In the genomic region with DNA sequence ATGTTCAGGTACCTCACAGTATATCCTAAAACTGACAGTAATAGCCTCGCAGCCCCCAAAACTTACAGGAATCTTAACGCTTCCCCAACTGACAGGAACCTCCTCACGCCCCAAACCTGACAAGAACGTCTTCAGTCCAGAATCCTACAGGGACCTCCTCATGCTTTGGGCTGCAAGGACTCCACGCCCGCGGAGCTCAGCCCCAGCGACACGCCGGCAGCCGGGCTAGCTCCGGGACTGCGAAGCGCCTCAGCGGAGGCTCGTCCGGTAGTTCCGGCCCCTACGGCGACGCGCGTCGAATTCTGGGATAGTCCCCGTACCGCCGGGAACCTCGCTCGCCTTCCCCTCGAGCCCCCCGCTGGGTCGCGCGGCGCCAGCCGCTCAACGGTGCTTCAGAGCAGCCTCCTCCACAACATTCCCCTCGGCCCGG, we compare ENCODE assay signal across 8 cellular contexts. TPM values are rescaled to one million over a fixed set of nuclear protein-coding genes. Genes with fewer than 3 reads are reported as not detected.
A peak's percentile ranks its signal among the peaks of the same experiment; 100 is the strongest.
DNase-seq lines count a peak whose midpoint lies in the region; ATAC-seq and TF ChIP-seq lines count a peak whose summit lies in the region.

No MANE protein-coding gene starts in this region.

- POLR2A ChIA-PET in HEK293 (lab: Yijun Ruan, JAX), result interaction anchor here (1.0 to 3.6 kb wide), 7 partner anchors 12 to 396 kb away, joined by 3 to 36 read pairs (median 6); partner anchors contain the start of genes FAM120C, TSR2 and WNK3

- H3K4ac ChIP-seq in trophoblast cell (ENCODE audit: low read depth, low read length), result peak overlapping the region; percentile 98

- H3K4me2 ChIP-seq in trophoblast cell (ENCODE audit: low read length), result peak overlapping the region; percentile 97

- H3K27me3 ChIP-seq in trophoblast cell (ENCODE audit: insufficient read depth, low read length), result no peaks in the 10 kb centered on the region

- peak overlapping the region; percentile 92 for H3K18ac ChIP-seq in trophoblast cell (ENCODE audit: low read length)

- H3K4me3 ChIP-seq in HEK293 (ENCODE audit: low read depth, low read length) (peak overlapping the region; percentile 74), trophoblast cell (ENCODE audit: low read depth, low read length) (peak overlapping the region; percentile 87)

- H3K4me1 ChIP-seq in HEK293 (ENCODE audit: control insufficient read depth, insufficient read depth, low read length) (no peaks in the 10 kb centered on the region), trophoblast cell (ENCODE audit: control insufficient read depth in 1 of 2, insufficient read depth in 2 of 2, low read length in 2 of 2) (peaks cover 2 to 3% of the 10 kb centered on the region in 2 experiments)

- peak overlapping the region; percentile 69 for H2AK5ac ChIP-seq in trophoblast cell (ENCODE audit: low read length)

- peak overlapping the region; percentile 98 for H2BK120ac ChIP-seq in trophoblast cell (ENCODE audit: insufficient read depth, low read length, poor library complexity)

- H2AFZ ChIP-seq in trophoblast cell (ENCODE audit: insufficient read depth, low read length, poor library complexity), result peak overlapping the region; percentile 100

- H3K14ac ChIP-seq in trophoblast cell (ENCODE audit: low read length), result peak overlapping the region; percentile 96

- H3K9me3 ChIP-seq in HEK293 (ENCODE audit: control insufficient read depth, insufficient read depth, low read depth, low read length) (no peaks in the 10 kb centered on the region; the same call in 1 of the 2 replicates), trophoblast cell (ENCODE audit: insufficient read depth, low read depth, low read length) (no peaks in the 10 kb centered on the region)

- peaks cover 10% of the 10 kb centered on the region for H3K79me1 ChIP-seq in trophoblast cell (ENCODE audit: low read length)

- H3K9ac ChIP-seq in trophoblast cell (ENCODE audit: low read length), result peak overlapping the region; percentile 97

- intact Hi-C loops in Right ventricle myocardium superior (cut with DNase I), result loop anchor here (10.0 kb wide), 1 partner anchor 141 kb away; the partner anchor contains the start of gene FAM120C

- no peak for TF ChIP-seq CTCF in HEK293 (tag by site-specific recombination; IDR thresholded peaks at IDR 0.05)

- peak overlapping the region; percentile 49 for H2BK12ac ChIP-seq in trophoblast cell (ENCODE audit: low read length)

- peak overlapping the region; percentile 96 for H4K12ac ChIP-seq in trophoblast cell (ENCODE audit: low read depth, low read length)

- H3K79me2 ChIP-seq in trophoblast cell (ENCODE audit: control insufficient read depth, insufficient read depth, low read length, poor library complexity), result peaks cover 6% of the 10 kb centered on the region

- H3K27ac ChIP-seq in HEK293 (ENCODE audit: extremely low read depth, low read depth, low read length), result peak overlapping the region; percentile 98
- H3K27ac ChIP-seq in trophoblast cell (ENCODE audit: low read depth, low read length), result peak overlapping the region; percentile 91

- CTCF ChIA-PET in HEK293 (lab: Yijun Ruan, JAX), result interaction anchor here (1.0 to 1.5 kb wide), 2 partner anchors 396 to 1014 kb away, joined by 3 to 5 read pairs; partner anchors contain the start of gene TSR2

- peak overlapping the region; percentile 98 for H2BK5ac ChIP-seq in trophoblast cell (ENCODE audit: low read depth, low read length, poor library complexity)

- DNase-seq in NCI-H2227 (lab: John Stamatoyannopoulos, UW; ENCODE audit: unreplicated experiment) (peak; percentile 84), NCI-H2227 treated with DMSO at 0.1 percent for 48 hours (lab: John Stamatoyannopoulos, UW) (no peak), NCI-H345 treated with DMSO at 0.1 percent for 48 hours (lab: John Stamatoyannopoulos, UW; ENCODE audit: unreplicated experiment) (peak; percentile 50), Right ventricle myocardium superior (peak; percentile 59), trophoblast cell (peak in 1 of 2 donors; percentile 39), GDM1 (lab: John Stamatoyannopoulos, UW) (no peak)
- peak; percentile 38 for DNase-seq in activated naive CD4-positive, alpha-beta T cell treated with Interleukin-2 at 50 U/mL for 16 hours

- H4K8ac ChIP-seq in trophoblast cell (ENCODE audit: low read depth, low read length), result peak overlapping the region; percentile 100

- peak overlapping the region; percentile 94 for H4K91ac ChIP-seq in trophoblast cell (ENCODE audit: low read depth, low read length)

- no CpG with 5 or more reads among the region's 39 CpGs for WGBS in trophoblast cell (ENCODE audit: extremely low coverage, insufficient coverage, insufficient read length)

- peaks cover 29 to 35% of the 10 kb centered on the region in 2 experiments for H3K36me3 ChIP-seq in HEK293 (ENCODE audit: control insufficient read depth in 2 of 2, insufficient read depth in 1 of 2, low read length in 2 of 2)
- peaks cover 0 to 1% of the 10 kb centered on the region in 2 experiments for H3K36me3 ChIP-seq in trophoblast cell (ENCODE audit: control insufficient read depth in 1 of 2, insufficient read depth in 2 of 2, low read length in 2 of 2)

- ATAC-seq in Right ventricle myocardium superior (ENCODE audit: poor library complexity), result peak; percentile 73

- H3K23ac ChIP-seq in trophoblast cell (ENCODE audit: low read length), result no peak overlapping the region

TF ChIP-seq in HEK293, 187 proteins besides CTCF, POLR2A, EP300 and RAD21:
- TF ChIP-seq, protein P1, sequence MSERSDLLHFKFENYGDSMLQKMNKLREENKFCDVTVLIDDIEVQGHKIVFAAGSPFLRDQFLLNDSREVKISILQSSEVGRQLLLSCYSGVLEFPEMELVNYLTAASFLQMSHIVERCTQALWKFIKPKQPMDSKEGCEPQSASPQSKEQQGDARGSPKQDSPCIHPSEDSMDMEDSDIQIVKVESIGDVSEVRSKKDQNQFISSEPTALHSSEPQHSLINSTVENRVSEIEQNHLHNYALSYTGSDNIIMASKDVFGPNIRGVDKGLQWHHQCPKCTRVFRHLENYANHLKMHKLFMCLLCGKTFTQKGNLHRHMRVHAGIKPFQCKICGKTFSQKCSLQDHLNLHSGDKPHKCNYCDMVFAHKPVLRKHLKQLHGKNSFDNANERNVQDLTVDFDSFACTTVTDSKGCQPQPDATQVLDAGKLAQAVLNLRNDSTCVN (tag by site-specific recombination; optimal IDR thresholded peaks at IDR 0.05), result peak; percentile 81
- peak; percentile 43; the same call in 1 of the 2 replicates for TF ChIP-seq GLIS2 (tag by site-specific recombination; IDR thresholded peaks at IDR 0.05)
- TF ChIP-seq, protein P2, sequence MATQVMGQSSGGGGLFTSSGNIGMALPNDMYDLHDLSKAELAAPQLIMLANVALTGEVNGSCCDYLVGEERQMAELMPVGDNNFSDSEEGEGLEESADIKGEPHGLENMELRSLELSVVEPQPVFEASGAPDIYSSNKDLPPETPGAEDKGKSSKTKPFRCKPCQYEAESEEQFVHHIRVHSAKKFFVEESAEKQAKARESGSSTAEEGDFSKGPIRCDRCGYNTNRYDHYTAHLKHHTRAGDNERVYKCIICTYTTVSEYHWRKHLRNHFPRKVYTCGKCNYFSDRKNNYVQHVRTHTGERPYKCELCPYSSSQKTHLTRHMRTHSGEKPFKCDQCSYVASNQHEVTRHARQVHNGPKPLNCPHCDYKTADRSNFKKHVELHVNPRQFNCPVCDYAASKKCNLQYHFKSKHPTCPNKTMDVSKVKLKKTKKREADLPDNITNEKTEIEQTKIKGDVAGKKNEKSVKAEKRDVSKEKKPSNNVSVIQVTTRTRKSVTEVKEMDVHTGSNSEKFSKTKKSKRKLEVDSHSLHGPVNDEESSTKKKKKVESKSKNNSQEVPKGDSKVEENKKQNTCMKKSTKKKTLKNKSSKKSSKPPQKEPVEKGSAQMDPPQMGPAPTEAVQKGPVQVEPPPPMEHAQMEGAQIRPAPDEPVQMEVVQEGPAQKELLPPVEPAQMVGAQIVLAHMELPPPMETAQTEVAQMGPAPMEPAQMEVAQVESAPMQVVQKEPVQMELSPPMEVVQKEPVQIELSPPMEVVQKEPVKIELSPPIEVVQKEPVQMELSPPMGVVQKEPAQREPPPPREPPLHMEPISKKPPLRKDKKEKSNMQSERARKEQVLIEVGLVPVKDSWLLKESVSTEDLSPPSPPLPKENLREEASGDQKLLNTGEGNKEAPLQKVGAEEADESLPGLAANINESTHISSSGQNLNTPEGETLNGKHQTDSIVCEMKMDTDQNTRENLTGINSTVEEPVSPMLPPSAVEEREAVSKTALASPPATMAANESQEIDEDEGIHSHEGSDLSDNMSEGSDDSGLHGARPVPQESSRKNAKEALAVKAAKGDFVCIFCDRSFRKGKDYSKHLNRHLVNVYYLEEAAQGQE (tag by site-specific recombination; IDR thresholded peaks at IDR 0.05), result 0 out of 2 replicates have a peak, but pooled peaks have one; percentile 20
- no peak for TF ChIP-seq ZSCAN16 (tag by site-specific recombination; IDR thresholded peaks at IDR 0.05)
- TF ChIP-seq ZNF394 (tag by site-specific recombination; IDR thresholded peaks at IDR 0.05; ENCODE audit: borderline replicate concordance), result no peak
- no peak for TF ChIP-seq YY1 (tag by site-specific recombination; IDR thresholded peaks at IDR 0.05)
- peak; percentile 3; the same call in 1 of the 2 replicates for TF ChIP-seq SP2 (tag by site-specific recombination; IDR thresholded peaks at IDR 0.05)
- peak; percentile 85; the same call in 1 of the 2 replicates for TF ChIP-seq ZNF76 (tag by site-specific recombination; IDR thresholded peaks at IDR 0.05; ENCODE audit: borderline replicate concordance, low read depth)
- peak; percentile 45; the same call in 1 of the 2 replicates for TF ChIP-seq GLIS1 (tag by site-specific recombination; IDR thresholded peaks at IDR 0.05)
- peak; percentile 63; the same call in 1 of the 2 replicates for TF ChIP-seq IKZF3 (tag by site-specific recombination; IDR thresholded peaks at IDR 0.05)
- no peak for TF ChIP-seq SP3 (tag by site-specific recombination; IDR thresholded peaks at IDR 0.05)
- TF ChIP-seq OVOL3 (tag by site-specific recombination; IDR thresholded peaks at IDR 0.05), result peak; percentile 8; the same call in 1 of the 2 replicates

RNA-seq across cellular contexts. Expression of gene PHF8, which starts 0.6 kb away (rescaled TPM):
- total RNA-seq in Right ventricle myocardium superior, result 10.8 TPM
- 13.2 and 13.3 TPM in 2 replicates for polyA plus RNA-seq in trophoblast cell (2013)

Comparison
In these comparisons a context has a peak if more than half of its experiments do, and no peak if none do; other contexts are left out.
1. DNase-seq: peak in NCI-H2227 (single experiment), NCI-H345 treated with DMSO at 0.1 percent for 48 hours (single experiment), activated naive CD4-positive, alpha-beta T cell treated with Interleukin-2 at 50 U/mL for 16 hours (single experiment) and Right ventricle myocardium superior (single experiment); none in NCI-H2227 treated with DMSO at 0.1 percent for 48 hours (single experiment) and GDM1 (single experiment).